21 cellular contexts compared by ENCODE assay signal in genomic region chr7:111103136-111103535, GRCh38. TPM values are rescaled to one million over a fixed set of nuclear protein-coding genes. Genes with fewer than 3 reads are reported as not detected.
"Had no signal": no experiment of that assay in that cellular context is flagged by ENCODE, and none has a peak within 500 bp of the region (broad histone marks: within the 10 kb centered on the region; RNA-seq: fewer than 3 reads in every experiment).

No MANE protein-coding gene starts in this region.

- H3K9me3 ChIP-seq: esophagus muscularis mucosa, left lung, ovary, psoas muscle, right atrium auricular region, upper lobe of left lung had no signal

- H3K36me3 Mint-ChIP-seq: immature natural killer cell, natural killer cell had no signal

- DNase-seq: activated B cell treated with CpG ODN at 0.5 μM for 24 hours; activated CD4-positive, alpha-beta T cell treated with anti-CD3 and anti-CD28 coated beads for 48 hours; activated effector memory CD4-positive, alpha-beta T cell treated with anti-CD3 and anti-CD28 coated beads, Interleukin-2, amount 50 U/mL, for 16 hours; activated T-cell treated with anti-CD3 and anti-CD28 coated beads, Interleukin-2, amount 50 U/mL, for 4 hours; cerebellar nuclear complex; glutamatergic neuron; immature natural killer cell; kidney glomerular epithelial cell; left lung; natural killer cell; ovary; psoas muscle; stimulated activated CD4-positive, alpha-beta T cell treated with anti-CD3 and anti-CD28 coated beads, Interleukin-12 subunit alpha, Interleukin-12 subunit beta, amount 100 ng/mL, for 4 hours; stimulated activated CD4-positive, alpha-beta T cell treated with anti-CD3 and anti-CD28 coated beads, Interleukin-4, amount 100 ng/mL, for 4 hours; T1000; upper lobe of left lung had no signal

- H3K9me3 Mint-ChIP-seq: activated B cell treated with CpG ODN at 0.5 μM for 24 hours; activated T-cell treated with anti-CD3 and anti-CD28 coated beads, Interleukin-2, amount 50 U/mL, for 4 hours had no signal

- H3K27ac Mint-ChIP-seq: immature natural killer cell, natural killer cell had no signal

- H3K27ac ChIP-seq: coronary artery, esophagus muscularis mucosa, hepatocyte, left lung, ovary, psoas muscle, right atrium auricular region, upper lobe of left lung had no signal

- ATAC-seq: left lung, natural killer cell, psoas muscle had no signal

- H3K4me3 Mint-ChIP-seq: activated B cell treated with CpG ODN at 0.5 μM for 24 hours; activated T-cell treated with anti-CD3 and anti-CD28 coated beads, Interleukin-2, amount 50 U/mL, for 4 hours; immature natural killer cell; natural killer cell had no signal

- H3K4me1 ChIP-seq: left lung, psoas muscle had no signal

- H3K27me3 Mint-ChIP-seq: activated B cell treated with CpG ODN at 0.5 μM for 24 hours had no signal

- H3K4me1 Mint-ChIP-seq: immature natural killer cell, natural killer cell had no signal

- H3K36me3 ChIP-seq: esophagus muscularis mucosa, left lung, ovary, right atrium auricular region, upper lobe of left lung had no signal

- H3K27me3 ChIP-seq: esophagus muscularis mucosa, hepatocyte, left lung, ovary, right atrium auricular region, upper lobe of left lung had no signal

- H3K4me3 ChIP-seq: coronary artery, esophagus muscularis mucosa, hepatocyte, left lung, lung, ovary, psoas muscle, right atrium auricular region, upper lobe of left lung had no signal

RNA-seq across cellular contexts. Expression of gene LRRN3, which starts 12.2 kb away (rescaled TPM):
- total RNA-seq: activated B cell treated with CpG ODN at 0.5 μM for 24 hours had no signal
